In genomic region chr3:169966086-169966950, GRCh38 we compare ENCODE assay signal across 1 cellular context.
TF ChIP-seq lines count a peak whose summit lies in the region.

SEC62 (plus strand) TSS chr3:169966807; CDS start chr3:169966823, 16 bp downstream.

TF ChIP-seq in HepG2, 621 proteins besides CTCF, POLR2A, EP300 and RAD21 (continued from another document and continues in another):
- TF ChIP-seq MLXIP (CRISPR knock-in tag; IDR thresholded peaks at IDR 0.05; ENCODE audit: borderline replicate concordance) (no peak), ELF3 (CRISPR knock-in tag; IDR thresholded peaks at IDR 0.05) (peak; percentile 54), KMT2B (CRISPR knock-in tag; IDR thresholded peaks at IDR 0.05) (peak; percentile 95), HOXA5 (CRISPR knock-in tag; IDR thresholded peaks at IDR 0.05) (peak; percentile 87), AHR (CRISPR knock-in tag; IDR thresholded peaks at IDR 0.05) (peak; percentile 60; the same call in 1 of the 2 replicates), ZBTB4 (CRISPR knock-in tag; IDR thresholded peaks at IDR 0.05; ENCODE audit: borderline replicate concordance) (no peak), KLF11 (CRISPR knock-in tag; IDR thresholded peaks at IDR 0.05) (peak; percentile 84; the same call in 1 of the 2 replicates), ZNF414 (CRISPR knock-in tag; IDR thresholded peaks at IDR 0.05) (no peak), ZNF501 (CRISPR knock-in tag; IDR thresholded peaks at IDR 0.05) (peak; percentile 87), SSRP1 (CRISPR knock-in tag; IDR thresholded peaks at IDR 0.05) (no peak), ZFP82 (CRISPR knock-in tag; IDR thresholded peaks at IDR 0.05; ENCODE audit: borderline replicate concordance) (no peak), MTERF4 (CRISPR knock-in tag; IDR thresholded peaks at IDR 0.05) (peak; percentile 90; the same call in 1 of the 2 replicates), SMAD3 (CRISPR knock-in tag; IDR thresholded peaks at IDR 0.05) (peak; percentile 71; the same call in 1 of the 2 replicates), ZBTB38 (CRISPR knock-in tag; IDR thresholded peaks at IDR 0.05) (0 out of 2 replicates have a peak, but pooled peaks have one; percentile 67), ZNF564 (CRISPR knock-in tag; IDR thresholded peaks at IDR 0.05) (peak; percentile 87; the same call in 1 of the 2 replicates), SPEN (CRISPR knock-in tag; IDR thresholded peaks at IDR 0.05; ENCODE audit: low read depth) (peak; percentile 94), TIGD3 (CRISPR knock-in tag; IDR thresholded peaks at IDR 0.05; ENCODE audit: borderline replicate concordance) (no peak; the same call in 1 of the 2 replicates), IRF9 (CRISPR knock-in tag; IDR thresholded peaks at IDR 0.05; ENCODE audit: borderline replicate concordance) (no peak), HNRNPK (IDR thresholded peaks at IDR 0.05; ENCODE audit: low read depth, low read length, poor library complexity, severe bottlenecking) (no peak), FOSL2 (CRISPR knock-in tag; IDR thresholded peaks at IDR 0.05) (0 out of 2 replicates have a peak, but pooled peaks have one; percentile 44), ZNF547 (CRISPR knock-in tag; IDR thresholded peaks at IDR 0.05) (no peak), GFI1 (CRISPR knock-in tag; IDR thresholded peaks at IDR 0.05; ENCODE audit: borderline replicate concordance) (peak; percentile 69; the same call in 1 of the 2 replicates), MTA3 (CRISPR knock-in tag; IDR thresholded peaks at IDR 0.05) (no peak), CENPX (CRISPR knock-in tag; IDR thresholded peaks at IDR 0.05) (no peak), ZBTB33 (CRISPR knock-in tag; IDR thresholded peaks at IDR 0.05) (peak; percentile 60), EEA1 (CRISPR knock-in tag; IDR thresholded peaks at IDR 0.05; ENCODE audit: borderline replicate concordance) (no peak), RFXANK (CRISPR knock-in tag; IDR thresholded peaks at IDR 0.05) (0 out of 2 replicates have a peak, but pooled peaks have one; percentile 44), ZNF713 (CRISPR knock-in tag; IDR thresholded peaks at IDR 0.05) (no peak), ZIK1 (CRISPR knock-in tag; IDR thresholded peaks at IDR 0.05; ENCODE audit: borderline replicate concordance, low read depth) (peak; percentile 85), MBNL3 (CRISPR knock-in tag; conservative IDR thresholded peaks at IDR 0.05) (no peak), ZFYVE20 (CRISPR knock-in tag; IDR thresholded peaks at IDR 0.05; ENCODE audit: borderline replicate concordance, low read depth) (no peak), BHLHE40 (IDR thresholded peaks at IDR 0.05; ENCODE audit: low read length) (peak; percentile 20; the same call in 1 of the 2 replicates), CBX5 (CRISPR knock-in tag; IDR thresholded peaks at IDR 0.05; ENCODE audit: borderline replicate concordance) (peak; percentile 73; the same call in 1 of the 2 replicates), NR2F6 (IDR thresholded peaks at IDR 0.05) (peak; percentile 19; the same call in 1 of the 2 replicates), NR2F6 (CRISPR knock-in tag; IDR thresholded peaks at IDR 0.05) (peak; percentile 47), MXD3 (CRISPR knock-in tag; IDR thresholded peaks at IDR 0.05) (no peak; the same call in 1 of the 2 replicates), ZNF3 (CRISPR knock-in tag; IDR thresholded peaks at IDR 0.05) (no peak), ZFX (CRISPR knock-in tag; IDR thresholded peaks at IDR 0.05; ENCODE audit: low read depth) (peak; percentile 71), ZBTB20 (CRISPR knock-in tag; IDR thresholded peaks at IDR 0.05; ENCODE audit: borderline replicate concordance, low read depth) (0 out of 2 replicates have a peak, but pooled peaks have one; percentile 25), REL (CRISPR knock-in tag; conservative IDR thresholded peaks at IDR 0.05) (peak; percentile 70; the same call in 1 of the 2 replicates), ONECUT2 (CRISPR knock-in tag; IDR thresholded peaks at IDR 0.05) (no peak), PAF1 (CRISPR knock-in tag; IDR thresholded peaks at IDR 0.05) (no peak), ZNF619 (CRISPR knock-in tag; IDR thresholded peaks at IDR 0.05) (no peak; the same call in 1 of the 2 replicates), RBAK (CRISPR knock-in tag; IDR thresholded peaks at IDR 0.05) (no peak), ZNF580 (CRISPR knock-in tag; IDR thresholded peaks at IDR 0.05; ENCODE audit: borderline replicate concordance, low read depth) (peak; percentile 79), JUNB (CRISPR knock-in tag; IDR thresholded peaks at IDR 0.05; ENCODE audit: borderline replicate concordance) (no peak), ATF1 (CRISPR knock-in tag; IDR thresholded peaks at IDR 0.05) (peak; percentile 88), SMAD9 (CRISPR knock-in tag; IDR thresholded peaks at IDR 0.05) (no peak), NR1H2 (CRISPR knock-in tag; IDR thresholded peaks at IDR 0.05; ENCODE audit: borderline replicate concordance, low read depth) (peak; percentile 81; the same call in 1 of the 2 replicates), ZNF737 (CRISPR knock-in tag; IDR thresholded peaks at IDR 0.05; ENCODE audit: borderline replicate concordance) (no peak), RFXAP (CRISPR knock-in tag; IDR thresholded peaks at IDR 0.05; ENCODE audit: borderline replicate concordance) (0 out of 2 replicates have a peak, but pooled peaks have one; percentile 57), ZNF746 (CRISPR knock-in tag; IDR thresholded peaks at IDR 0.05) (peak; percentile 57; the same call in 1 of the 2 replicates), HNF4G (IDR thresholded peaks at IDR 0.05; ENCODE audit: borderline replicate concordance, low read depth, low read length) (no peak), HNF4G (CRISPR knock-in tag; IDR thresholded peaks at IDR 0.05; ENCODE audit: borderline replicate concordance, low read depth) (no peak), HBP1 (CRISPR knock-in tag; IDR thresholded peaks at IDR 0.05; ENCODE audit: low read depth) (peak; percentile 34; the same call in 1 of the 2 replicates), HDAC2 (CRISPR knock-in tag; IDR thresholded peaks at IDR 0.05) (peak; percentile 85), SP140L (CRISPR knock-in tag; IDR thresholded peaks at IDR 0.05; ENCODE audit: borderline replicate concordance) (peak; percentile 82; the same call in 1 of the 2 replicates), CCAR2 (optimal IDR thresholded peaks at IDR 0.05; ENCODE audit: low read depth, low read length) (no peak), ZNF333 (CRISPR knock-in tag; IDR thresholded peaks at IDR 0.05; ENCODE audit: borderline replicate concordance) (no peak), ZNF20 (CRISPR knock-in tag; IDR thresholded peaks at IDR 0.05) (no peak)
